8 cellular contexts compared by ENCODE assay signal in genomic region chr3:24493951-24494615, GRCh38. TPM values are rescaled to one million over a fixed set of nuclear protein-coding genes. Genes with fewer than 3 reads are reported as not detected.
A peak's percentile ranks its signal among the peaks of the same experiment; 100 is the strongest.
DNase-seq lines count a peak whose midpoint lies in the region; ATAC-seq and TF ChIP-seq lines count a peak whose summit lies in the region.

No MANE protein-coding gene starts in this region.

- peak; percentile 64 for ATAC-seq in Panc1

- in situ Hi-C loops in Panc1 (cut with HindIII; ENCODE audit: low pct_unique_long_range_greater_than_20kb, low sequenced_read_pairs) = no loop called here

- CTCF ChIA-PET in Panc1 (lab: Charles Lee) = interaction anchor here (0.5 kb wide), 1 partner anchor 235 kb away, joined by 3 read pairs; no protein-coding TSS in a partner anchor

- H3K9me3 ChIP-seq in Panc1 (ENCODE audit: control insufficient read depth, insufficient read depth, low read depth, low read length) (no peaks in the 10 kb centered on the region), esophagus muscularis mucosa (no peaks in the 10 kb centered on the region)

- TF ChIP-seq EP300 in esophagus muscularis mucosa (IDR thresholded peaks at IDR 0.05) = no peak

- H3K4me1 Mint-ChIP-seq in activated CD4-positive, alpha-beta T cell treated with anti-CD3 and anti-CD28 coated beads, Interleukin-2, amount 10 ng/mL, durations not matched to agents 24 days and 14 days = no peaks in the 10 kb centered on the region

- no TSS peak for BruUV-seq in Panc1 (replicated peaks; lab: Mats Ljungman, UMichigan)

- WGBS in esophagus muscularis mucosa = 1% methylated on average over 28 of the region's 48 CpGs
- under 1% methylated on average over 48 of the region's 48 CpGs for WGBS in urinary bladder

- H3K4me3 ChIP-seq in Panc1 (ENCODE audit: low read depth in 2 of 2, low read length in 2 of 2) (peak overlapping the region; percentile 53 to 78), esophagus muscularis mucosa (peak overlapping the region; percentile 80 to 93 (median 86)), urinary bladder (ENCODE audit: low read depth, low read length) (peak overlapping the region; percentile 56)

- no peaks in the 10 kb centered on the region for H3K9me3 Mint-ChIP-seq in activated CD4-positive, alpha-beta T cell treated with anti-CD3 and anti-CD28 coated beads, Interleukin-2, amount 10 ng/mL, durations not matched to agents 24 days and 14 days

- POLR2A ChIA-PET in Panc1 (lab: Charles Lee) = interaction anchor here (0.7 kb wide), 1 partner anchor 11 kb away, joined by 3 read pairs; no protein-coding TSS in a partner anchor

- peaks cover 48% of the 10 kb centered on the region for H3K27me3 Mint-ChIP-seq in activated CD4-positive, alpha-beta T cell treated with anti-CD3 and anti-CD28 coated beads, Interleukin-2, amount 10 ng/mL, durations not matched to agents 24 days and 14 days

- peaks cover 2% of the 10 kb centered on the region for H3K36me3 Mint-ChIP-seq in activated CD4-positive, alpha-beta T cell treated with anti-CD3 and anti-CD28 coated beads, Interleukin-2, amount 10 ng/mL, durations not matched to agents 24 days and 14 days (ENCODE audit: low read depth)

- TF ChIP-seq CTCF in Panc1 (IDR thresholded peaks at IDR 0.05) (no peak), esophagus muscularis mucosa (IDR thresholded peaks at IDR 0.05) (no peak), GM20000 (IDR thresholded peaks at IDR 0.05; ENCODE audit: extremely low read depth, missing control alignments) (no peak)

- intact Hi-C loops in Panc1 (cut with micrococcal nuclease; ENCODE audit: unreplicated experiment) = no loop called here
- intact Hi-C loops in esophagus muscularis mucosa (cut with DNase I) = no loop called here
- intact Hi-C loops in activated CD4-positive, alpha-beta T cell treated with anti-CD3 and anti-CD28 coated beads, Interleukin-2, amount 10 ng/mL, durations not matched to agents 24 days and 14 days (cut with micrococcal nuclease) = loop anchor here (10.0 kb wide), 1 partner anchor 191 kb away; no protein-coding TSS in a partner anchor

- H3K36me3 ChIP-seq in Panc1 (ENCODE audit: control insufficient read depth, insufficient read depth, low read length) (no peaks in the 10 kb centered on the region), esophagus muscularis mucosa (no peaks in the 10 kb centered on the region), urinary bladder (ENCODE audit: insufficient read depth) (no peaks in the 10 kb centered on the region)

- H3K4me1 ChIP-seq in Panc1 (ENCODE audit: control insufficient read depth, insufficient read depth, low read length) (no peaks in the 10 kb centered on the region; the same call in none of the 2 replicates), esophagus muscularis mucosa (peaks cover 24 to 63% (median 58%) of the 10 kb centered on the region in 4 donors), urinary bladder (ENCODE audit: insufficient read depth) (no peaks in the 10 kb centered on the region)

- no peak overlapping the region for H3K4me3 Mint-ChIP-seq in activated CD4-positive, alpha-beta T cell treated with anti-CD3 and anti-CD28 coated beads, Interleukin-2, amount 10 ng/mL, durations not matched to agents 24 days and 14 days

- TF ChIP-seq POLR2A in esophagus muscularis mucosa (IDR thresholded peaks at IDR 0.05; ENCODE audit: low read depth) = no peak

- H3K27me3 ChIP-seq in Panc1 (ENCODE audit: control insufficient read depth, insufficient read depth, low read length) (no peaks in the 10 kb centered on the region), esophagus muscularis mucosa (no peaks in the 10 kb centered on the region)

- peak; percentile 6 for DNase-seq in ELR (ENCODE audit: low read depth)
- no peak for DNase-seq in Panc1 (ENCODE audit: low read depth, low spot score)
- DNase-seq in esophagus muscularis mucosa (ENCODE audit: extremely low spot score) = no peak
- peak; percentile 50 for DNase-seq in midbrain (lab: John Stamatoyannopoulos, UW)
- no peak for DNase-seq in activated CD4-positive, alpha-beta T cell treated with anti-CD3 and anti-CD28 coated beads, Interleukin-2, amount 10 ng/mL, durations not matched to agents 24 days and 14 days
- DNase-seq in NCI-H226 = no peak
- DNase-seq in GM20000 (ENCODE audit: low spot score) = no peak

- H3K27ac ChIP-seq in Panc1 (ENCODE audit: low read length) (peak overlapping the region; percentile 17), esophagus muscularis mucosa (replicated peaks in 1 of 4) (peak overlapping the region; percentile 92 to 97 (median 96)), urinary bladder (ENCODE audit: low read depth) (peak overlapping the region; percentile 87)

- no peak overlapping the region for H3K27ac Mint-ChIP-seq in activated CD4-positive, alpha-beta T cell treated with anti-CD3 and anti-CD28 coated beads, Interleukin-2, amount 10 ng/mL, durations not matched to agents 24 days and 14 days

RNA-seq across cellular contexts. Expression of gene THRB, which starts 0.6 kb away (rescaled TPM):
- 3.9 TPM for total RNA-seq in Panc1 (2021; ENCODE audit: unreplicated experiment)
- polyA plus RNA-seq in Panc1 (2012; ENCODE audit: insufficient read length) = 2.5 TPM
- 10 to 100 TPM; 31.5 to 68.6 (median 39.3) TPM for total RNA-seq in esophagus muscularis mucosa
- 14.8 TPM for total RNA-seq in urinary bladder
- 8.3 TPM for polyA plus RNA-seq in urinary bladder
- total RNA-seq in activated CD4-positive, alpha-beta T cell treated with anti-CD3 and anti-CD28 coated beads, Interleukin-2, amount 10 ng/mL, durations not matched to agents 24 days and 14 days = not detected in 2 replicates

Comparison
In these comparisons a context has a peak if more than half of its experiments do, and no peak if none do; other contexts are left out.
1. DNase-seq: peak in ELR (single experiment) and midbrain (single experiment); none in Panc1 (single experiment), esophagus muscularis mucosa (single experiment), activated CD4-positive, alpha-beta T cell treated with anti-CD3 and anti-CD28 coated beads, Interleukin-2, amount 10 ng/mL, durations not matched to agents 24 days and 14 days (single experiment), NCI-H226 (single experiment) and GM20000 (single experiment).
2. H3K27ac ChIP-seq: peak in every context shown above with its lines; median percentile 96 in esophagus muscularis mucosa; 87 in urinary bladder; 17 in Panc1.
3. Peak in every context shown above with its lines, with median percentiles within 50 percentile points of each other: H3K4me3 ChIP-seq.